ENCODE assay signal across 8 cellular contexts in the genomic region with DNA sequence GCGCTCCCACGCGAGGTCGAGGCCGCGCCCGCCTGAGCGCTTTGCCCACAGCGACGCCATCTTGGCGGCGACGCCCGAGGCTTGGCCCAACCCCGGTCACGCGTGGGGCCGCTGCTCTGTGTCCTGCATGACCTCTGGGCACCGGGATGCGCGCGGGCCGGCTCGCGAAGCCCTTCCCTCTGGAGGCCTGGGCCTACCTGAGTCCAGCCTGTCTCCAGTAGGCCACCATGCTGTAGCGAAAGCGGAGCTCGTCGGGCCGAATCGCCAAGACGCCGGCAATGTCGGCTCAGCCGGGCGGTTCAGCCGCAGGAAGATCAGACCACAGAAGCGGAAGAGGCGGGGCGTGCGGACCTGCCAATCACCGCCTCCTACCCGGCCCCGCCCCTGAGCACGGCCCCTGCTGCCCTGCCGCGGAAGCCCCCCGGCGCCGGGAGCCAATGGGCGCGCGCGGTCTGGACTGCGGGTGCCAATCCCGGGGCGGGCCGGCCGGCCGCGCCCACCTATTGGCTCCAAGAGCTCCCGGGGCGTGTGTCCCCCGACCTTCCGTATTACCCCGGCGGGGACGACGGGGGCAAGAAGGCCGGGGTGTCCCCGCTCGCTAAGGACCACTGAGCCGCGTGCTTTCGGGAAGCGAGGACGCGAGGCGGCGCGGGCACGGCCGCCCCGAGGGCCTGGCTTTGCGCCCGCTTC. TPM values are rescaled to one million over a fixed set of nuclear protein-coding genes. Genes with fewer than 3 reads are reported as not detected.
DNase-seq lines count a peak whose midpoint lies in the region; ATAC-seq and TF ChIP-seq lines count a peak whose summit lies in the region.

A gene (minus strand): TSS at position 313 of the 690 bp plus-strand sequence. CDS start 84 bp downstream, at position 229.

- 0 to 1% (median 0%) methylated on average over 67 to 86 of the region's 86 CpGs for WGBS in psoas muscle, 3 donors
- under 1% methylated on average over 86 of the region's 86 CpGs for WGBS in urinary bladder

- peak within 1 kb of the TSS; percentile 96 for H3K27ac ChIP-seq in left ventricle myocardium inferior (replicated peaks)
- H3K27ac ChIP-seq in psoas muscle, result peak within 1 kb of the TSS; percentile 92
- H3K27ac ChIP-seq in urinary bladder (ENCODE audit: low read depth), result peak within 1 kb of the TSS; percentile 90

- peak within 1 kb of the TSS; percentile 94 for H3K27ac Mint-ChIP-seq in T-helper 17 cell

- peaks cover 68% of the 10 kb centered on the region for H3K36me3 ChIP-seq in left ventricle myocardium inferior
- H3K36me3 ChIP-seq in psoas muscle (ENCODE audit: insufficient read depth in 1 of 2, low read depth in 1 of 2), result peaks cover 18 to 77% of the 10 kb centered on the region in 2 donors
- H3K36me3 ChIP-seq in urinary bladder (ENCODE audit: insufficient read depth), result peaks cover 2% of the 10 kb centered on the region

- H3K27me3 ChIP-seq in left ventricle myocardium inferior (ENCODE audit: low read depth), result no peaks in the 10 kb centered on the region
- no peaks in the 10 kb centered on the region for H3K27me3 ChIP-seq in psoas muscle (ENCODE audit: insufficient read depth in 3 of 3, low read length in 2 of 3)

- H3K4me3 ChIP-seq in left ventricle myocardium inferior (peak within 1 kb of the TSS; percentile 85), psoas muscle (peak within 1 kb of the TSS; percentile 89), urinary bladder (ENCODE audit: low read depth, low read length) (peak within 1 kb of the TSS; percentile 72)

- H3K4me1 Mint-ChIP-seq in T-helper 17 cell, result peaks cover 41% of the 10 kb centered on the region

- H3K4me1 ChIP-seq in left ventricle myocardium inferior (peaks cover 56% of the 10 kb centered on the region), psoas muscle (peaks cover 37% of the 10 kb centered on the region), urinary bladder (ENCODE audit: insufficient read depth) (peaks cover 2% of the 10 kb centered on the region)

- ATAC-seq in GM18498 (IDR thresholded peaks at IDR 0.05; ENCODE audit: unreplicated experiment) (peak; percentile 97), HG02885 (IDR thresholded peaks at IDR 0.05; ENCODE audit: poor library complexity, unreplicated experiment) (peak; percentile 95), T-helper 17 cell (peak; percentile 96), psoas muscle (peak; percentile 99 to 100 (median 100))

- TF ChIP-seq CTCF in left ventricle myocardium inferior (IDR thresholded peaks at IDR 0.05; ENCODE audit: borderline replicate concordance), result no peak
- no peak for TF ChIP-seq CTCF in psoas muscle (IDR thresholded peaks at IDR 0.05)

- H3K4me3 Mint-ChIP-seq in T-helper 17 cell, result peak within 1 kb of the TSS; percentile 93

- H3K9me3 ChIP-seq in T-helper 17 cell (ENCODE audit: control insufficient read depth, low read length, poor library complexity, severe bottlenecking) (no peaks in the 10 kb centered on the region), left ventricle myocardium inferior (replicated peaks) (no peaks in the 10 kb centered on the region), psoas muscle (no peaks in the 10 kb centered on the region)

- intact Hi-C loops in left ventricle myocardium inferior (cut with micrococcal nuclease) (loop anchor here (10.0 kb wide), 1 partner anchor 157 kb away; no protein-coding TSS in a partner anchor), psoas muscle (cut with DNase I) (loop anchor here (5.0 kb wide), 3 partner anchors 50 to 380 kb away; a partner anchor contains a TSS)

- DNase-seq in NCI-H187 (lab: John Stamatoyannopoulos, UW), result peak; percentile 88 to 95
- peak; percentile 96 to 99 (median 98) for DNase-seq in T-helper 17 cell
- DNase-seq in amygdala (lab: John Stamatoyannopoulos, UW), result peak; percentile 70 to 98 (median 93)
- peak; percentile 98 for DNase-seq in left ventricle myocardium inferior
- peak; percentile 98 for DNase-seq in psoas muscle

- no peaks in the 10 kb centered on the region for H3K27me3 Mint-ChIP-seq in T-helper 17 cell

- peaks cover 15% of the 10 kb centered on the region for H3K36me3 Mint-ChIP-seq in T-helper 17 cell (ENCODE audit: low read depth)

RNA-seq across cellular contexts. Expression of the gene that starts here (rescaled TPM):
- total RNA-seq in T-helper 17 cell (10 to 100 TPM; 57.8 to 84.0 TPM), left ventricle myocardium inferior (134 TPM), psoas muscle (10 to 100 TPM; 72.1 to 88.5 (median 87.1) TPM), urinary bladder (26.8 TPM)
- polyA plus RNA-seq in psoas muscle (10 to 100 TPM; 57.1 to 65.4 (median 63.6) TPM), urinary bladder (50.7 TPM)

Comparison
In these comparisons a context has a peak if more than half of its experiments do, and no peak if none do; other contexts are left out.
1. Peak in every context shown above with its lines: DNase-seq, ATAC-seq, H3K4me3 ChIP-seq and H3K27ac ChIP-seq.